In genomic region chr17:46978489-46979022, GRCh38 we compare ENCODE assay signal across 9 cellular contexts. TPM values are rescaled to one million over a fixed set of nuclear protein-coding genes. Genes with fewer than 3 reads are reported as not detected.
DNase-seq lines count a peak whose midpoint lies in the region; ATAC-seq, FAIRE-seq and TF ChIP-seq lines count a peak whose summit lies in the region.
"Had no signal": no experiment of that assay in that cellular context is flagged by ENCODE, and none has a peak within 500 bp of the region (broad histone marks: within the 10 kb centered on the region; RNA-seq: fewer than 3 reads in every experiment).

No MANE protein-coding gene starts in this region.

- no peaks in the 10 kb centered on the region; the same call in 1 of the 2 replicates for H4K20me1 ChIP-seq in K562 (replicated peaks; ENCODE audit: control insufficient read depth, insufficient read depth, low read length)

- TF ChIP-seq EP300 in K562 (IDR thresholded peaks at IDR 0.05; ENCODE audit: low read length) = no peak

- WGBS in K562 (ENCODE audit: insufficient coverage, low coverage, missing lambda C conversion rate) = 31% methylated on average over 39 of the region's 67 CpGs
- WGBS in liver = 2% methylated on average over 67 of the region's 67 CpGs
- 0 to 1% methylated on average over 4 to 31 of the region's 67 CpGs for WGBS in thyroid gland, 2 donors

- intact Hi-C loops in K562 (cut with micrococcal nuclease) = no loop called here
- intact Hi-C loops in thyroid gland (cut with DNase I) = no loop called here

- TF ChIP-seq POLR2A in K562 (conservative IDR thresholded peaks at IDR 0.05) = no peak
- TF ChIP-seq POLR2A in thyroid gland (IDR thresholded peaks at IDR 0.05) = no peak

- DNase-seq in AG04450 (ENCODE audit: low read depth, low spot score) (no peak), K562 (ENCODE audit: extremely low read depth in 1 of 4, low spot score in 3 of 4) (peak in 2 of 4 experiments; percentile 55 to 63), thyroid gland (no peak), NCI-H2029 (lab: John Stamatoyannopoulos, UW) (no peak), SK-N-DZ (ENCODE audit: low spot score) (no peak), activated gamma-delta T cell (lab: John Stamatoyannopoulos, UW) (no peak)

- no peak for TF ChIP-seq RAD21 in K562 (CRISPR knock-in tag; conservative IDR thresholded peaks at IDR 0.05 in 1 of 2, IDR thresholded peaks at IDR 0.05 in 1 of 2)
- TF ChIP-seq RAD21 in liver (IDR thresholded peaks at IDR 0.05) = no peak

- H3K9me1 ChIP-seq in K562 (ENCODE audit: control insufficient read depth, insufficient read depth, low read length) = no peaks in the 10 kb centered on the region

- H3K79me2 ChIP-seq in K562 (ENCODE audit: control insufficient read depth, insufficient read depth, low read length) = no peaks in the 10 kb centered on the region

- H3K4me3 ChIP-seq in AG04450 (ENCODE audit: low read depth, low read length) (peak overlapping the region; percentile 42), HUES48 (ENCODE audit: low read depth, low read length) (peak overlapping the region; percentile 57), K562 (peak overlapping the region; percentile 28; the same call in 1 of the 2 replicates), liver (ENCODE audit: low read depth in 1 of 3, low read length in 3 of 3) (peak overlapping the region in 2 of 3 donors; percentile 25 to 75), thyroid gland (replicated peaks in 1 of 3) (peak overlapping the region; percentile 22 to 80 (median 46))

- in situ Hi-C loops in K562 (cut with MboI) = loop anchor here (25.0 kb wide), 1 partner anchor 634 kb away; no protein-coding TSS in a partner anchor

- no peak for TF ChIP-seq CTCF in AG04450 (IDR thresholded peaks at IDR 0.05; ENCODE audit: low read depth, low read length)
- no peak for TF ChIP-seq CTCF in K562 (IDR thresholded peaks at IDR 0.05 in 2 of 3, conservative IDR thresholded peaks at IDR 0.05 in 1 of 3; ENCODE audit: insufficient read depth in 2 of 3, low read depth in 1 of 3, low read length in 3 of 3)
- TF ChIP-seq CTCF in liver (IDR thresholded peaks at IDR 0.05; ENCODE audit: low read depth, low read length, missing input control) = no peak
- no peak for TF ChIP-seq CTCF in thyroid gland (IDR thresholded peaks at IDR 0.05)

- no TSS peak for BruUV-seq in K562 (replicated peaks; lab: Mats Ljungman, UMichigan)

- no peaks in the 10 kb centered on the region for H3K36me3 ChIP-seq in HUES48 (ENCODE audit: control insufficient read depth, insufficient read depth, low read length)
- H3K36me3 ChIP-seq in K562 (ENCODE audit: control insufficient read depth, insufficient read depth, low read length) = no peaks in the 10 kb centered on the region
- H3K36me3 ChIP-seq in liver (ENCODE audit: control insufficient read depth in 4 of 4, insufficient read depth in 3 of 4, low read depth in 1 of 4, low read length in 3 of 4) = no peaks in the 10 kb centered on the region
- H3K36me3 ChIP-seq in thyroid gland = no peaks in the 10 kb centered on the region

- H3K27ac ChIP-seq in AG04450 (ENCODE audit: low read depth, low read length) (no peak overlapping the region), HUES48 (ENCODE audit: low read depth, low read length) (no peak overlapping the region), K562 (ENCODE audit: extremely low read depth, low read depth, low read length) (no peak overlapping the region), liver (ENCODE audit: low read depth in 1 of 2, low read length in 2 of 2) (no peak overlapping the region), thyroid gland (no peak overlapping the region)

- H3K4me2 ChIP-seq in K562 (ENCODE audit: insufficient read depth, low read length) = peak overlapping the region; percentile 65; the same call in 1 of the 2 replicates

- POLR2A ChIA-PET in AG04450 (lab: Yijun Ruan, JAX) (no interaction called here), K562 (lab: Yijun Ruan, JAX) (interaction anchor here (0.6 to 1.0 kb wide), 2 partner anchors 11 to 37 kb away, joined by 3 read pairs; no protein-coding TSS in a partner anchor)

- CTCF ChIA-PET in AG04450 (lab: Charles Lee) = interaction anchor here (0.6 kb wide), 1 partner anchor 1661 kb away, joined by 3 read pairs; no protein-coding TSS in a partner anchor
- CTCF ChIA-PET in K562 (lab: Yijun Ruan, JAX; ENCODE audit: low intra/inter-chr PET ratio) = no interaction called here

- no peak for FAIRE-seq in K562 (lab: Jason Lieb, UNC)
- FAIRE-seq: colon had no signal

- H3K9me3 ChIP-seq in AG04450 (ENCODE audit: control insufficient read depth, insufficient read depth, low read length) = no peaks in the 10 kb centered on the region; the same call in 1 of the 2 replicates
- H3K9me3 ChIP-seq in HUES48 (ENCODE audit: control insufficient read depth, insufficient read depth, low read length) = no peaks in the 10 kb centered on the region
- no peaks in the 10 kb centered on the region for H3K9me3 ChIP-seq in K562 (replicated peaks; ENCODE audit: control insufficient read depth, insufficient read depth, low read depth, low read length)
- no peaks in the 10 kb centered on the region for H3K9me3 ChIP-seq in liver (ENCODE audit: control insufficient read depth in 4 of 4, low read length in 3 of 4)
- no peaks in the 10 kb centered on the region for H3K9me3 ChIP-seq in thyroid gland

- H3K27me3 ChIP-seq in AG04450 (ENCODE audit: control insufficient read depth, insufficient read depth, low read length) = peaks cover 49% of the 10 kb centered on the region
- H3K27me3 ChIP-seq in HUES48 (ENCODE audit: control insufficient read depth, insufficient read depth, low read length) = peaks cover 44% of the 10 kb centered on the region
- H3K27me3 ChIP-seq in K562 (ENCODE audit: control insufficient read depth in 2 of 2, insufficient read depth in 2 of 2, low read length in 2 of 2) = peaks cover 23 to 49% of the 10 kb centered on the region in 2 experiments; a peak in 4 of 5 replicates
- H3K27me3 ChIP-seq in liver (ENCODE audit: control insufficient read depth in 4 of 4, insufficient read depth in 4 of 4, low read length in 3 of 4) = no peaks in the 10 kb centered on the region
- peaks cover 13% of the 10 kb centered on the region for H3K27me3 ChIP-seq in thyroid gland

- H3K4me1 ChIP-seq in HUES48 (ENCODE audit: control insufficient read depth, insufficient read depth, low read length) (peaks cover 30% of the 10 kb centered on the region), K562 (replicated peaks in 1 of 2; ENCODE audit: control insufficient read depth in 2 of 2, insufficient read depth in 2 of 2, low read length in 2 of 2) (peaks cover 10 to 30% of the 10 kb centered on the region in 2 experiments; a peak in 4 of 5 replicates), liver (ENCODE audit: control insufficient read depth in 4 of 4, insufficient read depth in 4 of 4, low read length in 3 of 4) (peaks cover 10 to 18% (median 15%) of the 10 kb centered on the region in 4 donors), thyroid gland (peaks cover 17 to 20% of the 10 kb centered on the region in 2 donors)

- 0 out of 2 replicates have a peak overlapping the region, but pooled peaks have one; percentile 45 for H2AFZ ChIP-seq in K562 (ENCODE audit: low read depth, low read length)

- ATAC-seq in K562 = no peak

- H3K9ac ChIP-seq in HUES48 (ENCODE audit: low read depth, low read length) (no peak overlapping the region), K562 (ENCODE audit: insufficient read depth in 1 of 2, low read depth in 2 of 2, low read length in 2 of 2) (peak overlapping the region in 1 of 2 experiments; percentile 65; a peak in 2 of 4 replicates), liver (ENCODE audit: low read depth in 1 of 2, low read length in 2 of 2) (no peak overlapping the region)

RNA-seq across cellular contexts. Expression of gene RPRML, which starts 0.5 kb away (rescaled TPM):
- polyA plus RNA-seq in AG04450 (2011; rRNA removed) = not detected in 2 replicates
- not detected in 2 replicates for polyA minus RNA-seq in AG04450 (2011; rRNA and poly(A)+ RNA removed)
- not detected in 2 replicates for total RNA-seq in K562 (2011; cell fraction: chromatin; rRNA removed; ENCODE audit: low replicate concordance)
- not detected in 2 replicates for total RNA-seq in K562 (2011; cell fraction: nucleolus; rRNA removed)
- not detected in 2 replicates for total RNA-seq in K562 (2011; cell fraction: nucleoplasm; rRNA removed)
- total RNA-seq in K562 (2014; rRNA removed) = not detected in 2 replicates
- total RNA-seq in K562 (2014; rRNA removed; fragmentation: Illumina TruSeq; extraction: Trizol) = not detected in 2 replicates
- total RNA-seq in K562 (2015; rRNA removed; fragmentation: Illumina TruSeq; extraction: Trizol) = not detected in 2 replicates
- total RNA-seq in K562 (2021) = 0.16 TPM in 1 of 2 replicates, not detected in the other
- polyA plus RNA-seq in K562 (2011; rRNA removed) = not detected in 2 replicates
- polyA plus RNA-seq in K562 (2011; cell fraction: cytosol; rRNA removed) = 0.06 TPM in 1 of 2 replicates, not detected in the other
- polyA plus RNA-seq in K562 (2011; cell fraction: nucleus; rRNA removed) = not detected in 2 replicates
- not detected in 2 replicates for polyA plus RNA-seq in K562 (2012)
- not detected in 2 replicates for polyA plus RNA-seq in K562 (2014; fragmentation: Illumina TruSeq; extraction: Trizol)
- polyA plus RNA-seq in K562 (2014; fragmentation: Nextera tagmentation; extraction: Ambion mirVana) = not detected
- polyA plus RNA-seq in K562 (2014; rRNA removed) = 0.20 TPM in 1 of 2 replicates, not detected in the other
- not detected in 2 replicates for polyA minus RNA-seq in K562 (2011; rRNA and poly(A)+ RNA removed)
- not detected in 2 replicates for polyA minus RNA-seq in K562 (2011; cell fraction: cytosol; rRNA and poly(A)+ RNA removed)
- not detected in 2 replicates for polyA minus RNA-seq in K562 (2011; cell fraction: nucleus; rRNA and poly(A)+ RNA removed)
- total RNA-seq in liver = not detected
- polyA plus RNA-seq in liver = under 1 TPM in 1 of 2 donors, not detected in 1; 0.06 TPM
- total RNA-seq in thyroid gland = not detected
- polyA plus RNA-seq in SK-N-DZ (2014; cell fraction: cytosol; rRNA removed) = 2.4 and 3.2 TPM in 2 replicates
- 0.27 and 0.73 TPM in 2 replicates for polyA plus RNA-seq in SK-N-DZ (2014; cell fraction: nucleus; rRNA removed)

RNA-seq across cellular contexts. Expression of gene GOSR2, which starts 55.6 kb away (rescaled TPM):
- polyA plus RNA-seq in AG04450 (2011; rRNA removed) = 87.1 and 87.7 TPM in 2 replicates
- 88.8 and 104 TPM in 2 replicates for polyA minus RNA-seq in AG04450 (2011; rRNA and poly(A)+ RNA removed)
- total RNA-seq in K562 (2011; cell fraction: chromatin; rRNA removed; ENCODE audit: low replicate concordance) = 156 and 170 TPM in 2 replicates
- total RNA-seq in K562 (2011; cell fraction: nucleolus; rRNA removed) = 93.8 and 102 TPM in 2 replicates
- 157 and 232 TPM in 2 replicates for total RNA-seq in K562 (2011; cell fraction: nucleoplasm; rRNA removed)
- total RNA-seq in K562 (2014; rRNA removed) = 32.7 and 38.5 TPM in 2 replicates
- 41.0 and 41.1 TPM in 2 replicates for total RNA-seq in K562 (2014; rRNA removed; fragmentation: Illumina TruSeq; extraction: Trizol)
- 32.7 and 34.6 TPM in 2 replicates for total RNA-seq in K562 (2015; rRNA removed; fragmentation: Illumina TruSeq; extraction: Trizol)
- total RNA-seq in K562 (2021) = 48.6 and 54.3 TPM in 2 replicates
- polyA plus RNA-seq in K562 (2011; rRNA removed) = 95.3 and 96.3 TPM in 2 replicates
- 56.4 and 69.6 TPM in 2 replicates for polyA plus RNA-seq in K562 (2011; cell fraction: cytosol; rRNA removed)
- 83.6 and 116 TPM in 2 replicates for polyA plus RNA-seq in K562 (2011; cell fraction: nucleus; rRNA removed)
- polyA plus RNA-seq in K562 (2012) = 35.3 and 36.2 TPM in 2 replicates
- 41.0 and 43.9 TPM in 2 replicates for polyA plus RNA-seq in K562 (2014; fragmentation: Illumina TruSeq; extraction: Trizol)
- 10 to 100 TPM; 75.4 to 84.1 TPM for polyA plus RNA-seq in K562 (2014; fragmentation: Nextera tagmentation; extraction: Ambion mirVana)
- 45.2 and 48.9 TPM in 2 replicates for polyA plus RNA-seq in K562 (2014; rRNA removed)
- 87.7 and 94.0 TPM in 2 replicates for polyA minus RNA-seq in K562 (2011; rRNA and poly(A)+ RNA removed)
- polyA minus RNA-seq in K562 (2011; cell fraction: cytosol; rRNA and poly(A)+ RNA removed) = 21.9 and 32.0 TPM in 2 replicates
- polyA minus RNA-seq in K562 (2011; cell fraction: nucleus; rRNA and poly(A)+ RNA removed) = 59.9 and 98.9 TPM in 2 replicates
- total RNA-seq in liver = 10 to 100 TPM; 19.9 to 43.8 TPM
- 10 to 100 TPM; 20.6 to 21.4 TPM for polyA plus RNA-seq in liver
- total RNA-seq in thyroid gland = 10 to 100 TPM; 45.9 to 88.3 (median 51.6) TPM
- polyA plus RNA-seq in SK-N-DZ (2014; cell fraction: cytosol; rRNA removed) = 33.7 and 42.8 TPM in 2 replicates
- 28.2 and 39.0 TPM in 2 replicates for polyA plus RNA-seq in SK-N-DZ (2014; cell fraction: nucleus; rRNA removed)
